In genomic region chr10:131963350-131963749, GRCh38 we compare ENCODE assay signal across 1 cellular context.
TF ChIP-seq lines count a peak whose summit lies in the region.

No MANE protein-coding gene starts in this region.

TF ChIP-seq in HepG2, 621 proteins besides CTCF, POLR2A, EP300 and RAD21 (continued from another document):
- TF ChIP-seq ZNF609 (CRISPR knock-in tag; IDR thresholded peaks at IDR 0.05; ENCODE audit: borderline replicate concordance) = no peak
- TF ChIP-seq FOXP1 (IDR thresholded peaks at IDR 0.05) = no peak
- TF ChIP-seq FOXP1 (CRISPR knock-in tag; IDR thresholded peaks at IDR 0.05) = no peak
- no peak for TF ChIP-seq ZNF615 (CRISPR knock-in tag; IDR thresholded peaks at IDR 0.05; ENCODE audit: borderline replicate concordance)
- TF ChIP-seq, protein P1, sequence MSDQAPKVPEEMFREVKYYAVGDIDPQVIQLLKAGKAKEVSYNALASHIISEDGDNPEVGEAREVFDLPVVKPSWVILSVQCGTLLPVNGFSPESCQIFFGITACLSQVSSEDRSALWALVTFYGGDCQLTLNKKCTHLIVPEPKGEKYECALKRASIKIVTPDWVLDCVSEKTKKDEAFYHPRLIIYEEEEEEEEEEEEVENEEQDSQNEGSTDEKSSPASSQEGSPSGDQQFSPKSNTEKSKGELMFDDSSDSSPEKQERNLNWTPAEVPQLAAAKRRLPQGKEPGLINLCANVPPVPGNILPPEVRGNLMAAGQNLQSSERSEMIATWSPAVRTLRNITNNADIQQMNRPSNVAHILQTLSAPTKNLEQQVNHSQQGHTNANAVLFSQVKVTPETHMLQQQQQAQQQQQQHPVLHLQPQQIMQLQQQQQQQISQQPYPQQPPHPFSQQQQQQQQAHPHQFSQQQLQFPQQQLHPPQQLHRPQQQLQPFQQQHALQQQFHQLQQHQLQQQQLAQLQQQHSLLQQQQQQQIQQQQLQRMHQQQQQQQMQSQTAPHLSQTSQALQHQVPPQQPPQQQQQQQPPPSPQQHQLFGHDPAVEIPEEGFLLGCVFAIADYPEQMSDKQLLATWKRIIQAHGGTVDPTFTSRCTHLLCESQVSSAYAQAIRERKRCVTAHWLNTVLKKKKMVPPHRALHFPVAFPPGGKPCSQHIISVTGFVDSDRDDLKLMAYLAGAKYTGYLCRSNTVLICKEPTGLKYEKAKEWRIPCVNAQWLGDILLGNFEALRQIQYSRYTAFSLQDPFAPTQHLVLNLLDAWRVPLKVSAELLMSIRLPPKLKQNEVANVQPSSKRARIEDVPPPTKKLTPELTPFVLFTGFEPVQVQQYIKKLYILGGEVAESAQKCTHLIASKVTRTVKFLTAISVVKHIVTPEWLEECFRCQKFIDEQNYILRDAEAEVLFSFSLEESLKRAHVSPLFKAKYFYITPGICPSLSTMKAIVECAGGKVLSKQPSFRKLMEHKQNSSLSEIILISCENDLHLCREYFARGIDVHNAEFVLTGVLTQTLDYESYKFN (CRISPR knock-in tag; conservative IDR thresholded peaks at IDR 0.05) = no peak
- TF ChIP-seq ZC3H13 (CRISPR knock-in tag; IDR thresholded peaks at IDR 0.05) = 0 out of 2 replicates have a peak, but pooled peaks have one; percentile 45
- TF ChIP-seq POLR2G (IDR thresholded peaks at IDR 0.05; ENCODE audit: low read depth, low read length) = 0 out of 2 replicates have a peak, but pooled peaks have one; percentile 12
